In genomic region chrX:150692837-150693781, GRCh38 we compare ENCODE assay signal across 8 cellular contexts. TPM values are rescaled to one million over a fixed set of nuclear protein-coding genes. Genes with fewer than 3 reads are reported as not detected.
DNase-seq lines count a peak whose midpoint lies in the region; ATAC-seq and TF ChIP-seq lines count a peak whose summit lies in the region.

Gene MTMR1, plus strand, starts transcription at chrX:150693396. Its CDS starts 135 bp downstream, at chrX:150693531.

- no peaks in the 10 kb centered on the region for H3K27me3 Mint-ChIP-seq in osteocyte (ENCODE audit: unreplicated experiment)

- no peaks in the 10 kb centered on the region for H3K36me3 Mint-ChIP-seq in osteocyte (ENCODE audit: unreplicated experiment)

- H3K4me3 Mint-ChIP-seq in osteocyte (ENCODE audit: unreplicated experiment) = peak within 1 kb of the TSS; percentile 86

- TF ChIP-seq CTCF in osteocyte (IDR thresholded peaks at IDR 0.05) = no peak

- H3K4me1 Mint-ChIP-seq in osteocyte (ENCODE audit: unreplicated experiment) = peaks cover 43% of the 10 kb centered on the region

- H3K9me3 Mint-ChIP-seq in osteocyte (ENCODE audit: unreplicated experiment) = peaks cover 19% of the 10 kb centered on the region

- peak; percentile 61 for ATAC-seq in HG02970 (IDR thresholded peaks at IDR 0.05; ENCODE audit: low FRiP score, unreplicated experiment)

- DNase-seq in NCI-H82 (lab: John Stamatoyannopoulos, UW) = peak; percentile 65
- DNase-seq in NCI-H82 treated with DMSO at 0.1 percent for 48 hours (lab: John Stamatoyannopoulos, UW; ENCODE audit: unreplicated experiment) = no peak
- DNase-seq in NCI-H774 (lab: John Stamatoyannopoulos, UW) = peak; percentile 28
- DNase-seq in activated effector memory CD4-positive, alpha-beta T cell treated with anti-CD3 and anti-CD28 coated beads, Interleukin-2, amount 50 U/mL, for 16 hours = peak; percentile 86
- peak; percentile 74 for DNase-seq in germinal center (ENCODE audit: low spot score)
- no peak for DNase-seq in osteocyte (ENCODE audit: extremely low spot score, unreplicated experiment)
- DNase-seq in NCI-H128 (lab: John Stamatoyannopoulos, UW; ENCODE audit: unreplicated experiment) = no peak

- H3K27ac Mint-ChIP-seq in osteocyte (ENCODE audit: unreplicated experiment) = peak within 1 kb of the TSS; percentile 95

RNA-seq across cellular contexts. Expression of gene MTMR1, which starts in this region (rescaled TPM):
- 22.3 and 23.6 TPM in 2 replicates for total RNA-seq in osteocyte

Comparison
In these comparisons a context has a peak if more than half of its experiments do, and no peak if none do; other contexts are left out.
1. DNase-seq: peak in NCI-H82 (single experiment), NCI-H774 (single experiment), activated effector memory CD4-positive, alpha-beta T cell treated with anti-CD3 and anti-CD28 coated beads, Interleukin-2, amount 50 U/mL, for 16 hours (single experiment) and germinal center (single experiment); none in NCI-H82 treated with DMSO at 0.1 percent for 48 hours (single experiment), osteocyte (single experiment) and NCI-H128 (single experiment).